ENCODE assay signal across 8 cellular contexts in genomic region chr19:38631811-38632475, GRCh38. TPM values are rescaled to one million over a fixed set of nuclear protein-coding genes. Genes with fewer than 3 reads are reported as not detected.
DNase-seq lines count a peak whose midpoint lies in the region; ATAC-seq and TF ChIP-seq lines count a peak whose summit lies in the region.
"Not testable (repeated sequence)": the region's sequence is repeated elsewhere in the genome, so short reads cannot be mapped to it uniquely, and the experiment has no call there.

No MANE protein-coding gene starts in this region.

- peaks cover 26% of the 10 kb centered on the region for H3K4me1 Mint-ChIP-seq in activated CD8-positive, alpha-beta T cell treated with anti-CD3 and anti-CD28 coated beads for 36 hours (ENCODE audit: low read depth)
- peaks cover 26% of the 10 kb centered on the region for H3K4me1 Mint-ChIP-seq in progenitor cell of endocrine pancreas (ENCODE audit: low read depth)

- H3K27ac ChIP-seq in foreskin keratinocyte: peak overlapping the region; percentile 56

- intact Hi-C loops in activated CD8-positive, alpha-beta T cell treated with anti-CD3 and anti-CD28 coated beads for 36 hours (cut with micrococcal nuclease): loop anchor here (10.0 kb wide), 1 partner anchor 227 kb away; the partner anchor contains the start of gene FAM98C

- H3K36me3 Mint-ChIP-seq in activated CD8-positive, alpha-beta T cell treated with anti-CD3 and anti-CD28 coated beads for 36 hours (ENCODE audit: low read depth): peaks cover 51% of the 10 kb centered on the region
- peaks cover 21% of the 10 kb centered on the region for H3K36me3 Mint-ChIP-seq in progenitor cell of endocrine pancreas (ENCODE audit: insufficient read depth)

- not testable (repeated sequence) for ATAC-seq in activated CD8-positive, alpha-beta T cell treated with anti-CD3 and anti-CD28 coated beads for 36 hours; foreskin keratinocyte

- not testable (repeated sequence) for H3K27me3 ChIP-seq in foreskin keratinocyte

- not testable (repeated sequence) for H3K4me3 Mint-ChIP-seq in activated CD8-positive, alpha-beta T cell treated with anti-CD3 and anti-CD28 coated beads for 36 hours
- peak overlapping the region; percentile 41 for H3K4me3 Mint-ChIP-seq in progenitor cell of endocrine pancreas (ENCODE audit: low read depth)

- not testable (repeated sequence) for TF ChIP-seq CTCF in activated CD8-positive, alpha-beta T cell treated with anti-CD3 and anti-CD28 coated beads for 36 hours (IDR thresholded peaks at IDR 0.05); foreskin keratinocyte (conservative IDR thresholded peaks at IDR 0.05); progenitor cell of endocrine pancreas (IDR thresholded peaks at IDR 0.05; ENCODE audit: unreplicated experiment)

- in situ Hi-C loops in ACHN (cut with HindIII; ENCODE audit: low pct_ligation_motif_present, low pct_unique_long_range_greater_than_20kb, low sequenced_read_pairs): not testable (repeated sequence)

- CTCF ChIA-PET in activated CD8-positive, alpha-beta T cell treated with anti-CD3 and anti-CD28 coated beads for 36 hours (lab: Charles Lee): interaction anchor here (5.3 kb wide), 1 partner anchor 117 kb away, joined by 51 read pairs; no protein-coding TSS in a partner anchor

- POLR2A ChIA-PET in activated CD8-positive, alpha-beta T cell treated with anti-CD3 and anti-CD28 coated beads for 36 hours (lab: Charles Lee): not testable (repeated sequence)

- not testable (repeated sequence) for H3K9me3 Mint-ChIP-seq in activated CD8-positive, alpha-beta T cell treated with anti-CD3 and anti-CD28 coated beads for 36 hours; progenitor cell of endocrine pancreas (ENCODE audit: low read depth)

- H3K27ac Mint-ChIP-seq in activated CD8-positive, alpha-beta T cell treated with anti-CD3 and anti-CD28 coated beads for 36 hours: peak overlapping the region; percentile 30
- H3K27ac Mint-ChIP-seq in progenitor cell of endocrine pancreas: peak overlapping the region; percentile 90

- peak; percentile 54 for DNase-seq in ACHN
- DNase-seq in HT-29 (ENCODE audit: low spot score): peak; percentile 84
- DNase-seq in NCI-H524 treated with DMSO at 0.1 percent for 48 hours (lab: John Stamatoyannopoulos, UW): peak; percentile 69
- DNase-seq in SK-N-DZ (ENCODE audit: low spot score): peak; percentile 71
- DNase-seq in activated CD8-positive, alpha-beta T cell treated with anti-CD3 and anti-CD28 coated beads for 36 hours; foreskin keratinocyte; progenitor cell of endocrine pancreas (ENCODE audit: low spot score, unreplicated experiment): not testable (repeated sequence)
- DNase-seq in left kidney (ENCODE audit: low read depth, low spot score): peak; percentile 68

- H3K4me1 ChIP-seq in foreskin keratinocyte: not testable (repeated sequence)

- not testable (repeated sequence) for H3K27me3 Mint-ChIP-seq in activated CD8-positive, alpha-beta T cell treated with anti-CD3 and anti-CD28 coated beads for 36 hours; progenitor cell of endocrine pancreas

RNA-seq across cellular contexts. Expression of gene EIF3K, which starts 13.0 kb away (rescaled TPM):
- 724 and 815 TPM in 2 replicates for total RNA-seq in HT-29 (2014; rRNA removed; shearing (Covaris generic))
- 411 and 544 TPM in 2 replicates for polyA plus RNA-seq in SK-N-DZ (2014; cell fraction: cytosol; rRNA removed)
- polyA plus RNA-seq in SK-N-DZ (2014; cell fraction: nucleus; rRNA removed): 281 and 323 TPM in 2 replicates
- total RNA-seq in activated CD8-positive, alpha-beta T cell treated with anti-CD3 and anti-CD28 coated beads for 36 hours: 100 to 1,000 TPM; 306 to 308 TPM
- 273 and 286 TPM in 2 replicates for total RNA-seq in foreskin keratinocyte
- polyA plus RNA-seq in foreskin keratinocyte: 377 and 390 TPM in 2 replicates
- 193 and 203 TPM in 2 replicates for total RNA-seq in progenitor cell of endocrine pancreas

RNA-seq across cellular contexts. Expression of gene MAP4K1, which starts 14.2 kb away (rescaled TPM):
- 0.36 TPM in 1 of 2 replicates, not detected in the other for total RNA-seq in HT-29 (2014; rRNA removed; shearing (Covaris generic))
- polyA plus RNA-seq in SK-N-DZ (2014; cell fraction: cytosol; rRNA removed): 6.8 and 22.6 TPM in 2 replicates
- polyA plus RNA-seq in SK-N-DZ (2014; cell fraction: nucleus; rRNA removed): 15.9 and 17.5 TPM in 2 replicates
- total RNA-seq in activated CD8-positive, alpha-beta T cell treated with anti-CD3 and anti-CD28 coated beads for 36 hours: 100 to 1,000 TPM; 166 to 174 TPM
- total RNA-seq in foreskin keratinocyte: 0.21 TPM in 1 of 2 replicates, not detected in the other
- polyA plus RNA-seq in foreskin keratinocyte: 0.12 and 0.28 TPM in 2 replicates
- 6.7 and 10.9 TPM in 2 replicates for total RNA-seq in progenitor cell of endocrine pancreas

RNA-seq across cellular contexts. Expression of gene ACTN4, which starts 15.5 kb away (rescaled TPM):
- total RNA-seq in HT-29 (2014; rRNA removed; shearing (Covaris generic)): 1,009 and 1,083 TPM in 2 replicates
- 85.3 and 95.3 TPM in 2 replicates for polyA plus RNA-seq in SK-N-DZ (2014; cell fraction: cytosol; rRNA removed)
- polyA plus RNA-seq in SK-N-DZ (2014; cell fraction: nucleus; rRNA removed): 124 and 196 TPM in 2 replicates
- 100 to 1,000 TPM; 183 to 189 TPM for total RNA-seq in activated CD8-positive, alpha-beta T cell treated with anti-CD3 and anti-CD28 coated beads for 36 hours
- total RNA-seq in foreskin keratinocyte (499 and 534 TPM in 2 replicates), progenitor cell of endocrine pancreas (639 and 657 TPM in 2 replicates)
- 532 and 546 TPM in 2 replicates for polyA plus RNA-seq in foreskin keratinocyte

Comparison
In these comparisons a context has a peak if more than half of its experiments do, and no peak if none do; other contexts are left out.
1. RNA of gene MAP4K1, which starts 14.2 kb away (total RNA-seq): 166 to 174 TPM in activated CD8-positive, alpha-beta T cell treated with anti-CD3 and anti-CD28 coated beads for 36 hours; 6.7 to 10.9 TPM in progenitor cell of endocrine pancreas, 0.36 TPM in HT-29 and 0.21 TPM in foreskin keratinocyte; every median in the first group is over 10 times any median in the second.